ENCODE assay signal across 1 cellular context in genomic region chr3:9204253-9205005, GRCh38.
TF ChIP-seq lines count a peak whose summit lies in the region.

No MANE protein-coding gene starts in this region.

TF ChIP-seq in HepG2, 621 proteins besides CTCF, POLR2A, EP300 and RAD21 (continued from another document and continues in another):
- TF ChIP-seq ZNF407 (CRISPR knock-in tag; IDR thresholded peaks at IDR 0.05; ENCODE audit: not compliant biosample characterization) = no peak
- no peak for TF ChIP-seq ZNF563 (CRISPR knock-in tag; IDR thresholded peaks at IDR 0.05)
- no peak for TF ChIP-seq ISX (CRISPR knock-in tag; conservative IDR thresholded peaks at IDR 0.05)
- TF ChIP-seq ARID4A (CRISPR knock-in tag; IDR thresholded peaks at IDR 0.05; ENCODE audit: borderline replicate concordance) = no peak; the same call in 1 of the 2 replicates
- peak; percentile 79 for TF ChIP-seq ELF3 (CRISPR knock-in tag; IDR thresholded peaks at IDR 0.05)
- TF ChIP-seq ZMYM4 (CRISPR knock-in tag; IDR thresholded peaks at IDR 0.05) = peak; percentile 81
- TF ChIP-seq ZNF468 (CRISPR knock-in tag; IDR thresholded peaks at IDR 0.05) = no peak
- no peak; a peak in 1 of 4 replicates for TF ChIP-seq REST (IDR thresholded peaks at IDR 0.05; ENCODE audit: borderline replicate concordance in 1 of 2, low read depth in 1 of 2, low read length in 2 of 2)
- no peak for TF ChIP-seq ZBTB21 (CRISPR knock-in tag; IDR thresholded peaks at IDR 0.05)
- TF ChIP-seq, protein P1, sequence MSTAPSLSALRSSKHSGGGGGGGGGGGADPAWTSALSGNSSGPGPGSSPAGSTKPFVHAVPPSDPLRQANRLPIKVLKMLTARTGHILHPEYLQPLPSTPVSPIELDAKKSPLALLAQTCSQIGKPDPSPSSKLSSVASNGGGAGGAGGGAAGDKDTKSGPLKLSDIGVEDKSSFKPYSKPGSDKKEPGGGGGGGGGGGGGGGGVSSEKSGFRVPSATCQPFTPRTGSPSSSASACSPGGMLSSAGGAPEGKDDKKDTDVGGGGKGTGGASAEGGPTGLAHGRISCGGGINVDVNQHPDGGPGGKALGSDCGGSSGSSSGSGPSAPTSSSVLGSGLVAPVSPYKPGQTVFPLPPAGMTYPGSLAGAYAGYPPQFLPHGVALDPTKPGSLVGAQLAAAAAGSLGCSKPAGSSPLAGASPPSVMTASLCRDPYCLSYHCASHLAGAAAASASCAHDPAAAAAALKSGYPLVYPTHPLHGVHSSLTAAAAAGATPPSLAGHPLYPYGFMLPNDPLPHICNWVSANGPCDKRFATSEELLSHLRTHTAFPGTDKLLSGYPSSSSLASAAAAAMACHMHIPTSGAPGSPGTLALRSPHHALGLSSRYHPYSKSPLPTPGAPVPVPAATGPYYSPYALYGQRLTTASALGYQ (CRISPR knock-in tag; IDR thresholded peaks at IDR 0.05) = peak; percentile 66; the same call in 1 of the 2 replicates
- TF ChIP-seq ZNF781 (CRISPR knock-in tag; IDR thresholded peaks at IDR 0.05; ENCODE audit: borderline replicate concordance, not compliant biosample characterization) = no peak
- no peak for TF ChIP-seq ZNF549 (CRISPR knock-in tag; IDR thresholded peaks at IDR 0.05)
- no peak for TF ChIP-seq ZSCAN21 (CRISPR knock-in tag; IDR thresholded peaks at IDR 0.05; ENCODE audit: borderline replicate concordance)
- TF ChIP-seq TEF (CRISPR knock-in tag; IDR thresholded peaks at IDR 0.05) = no peak
- TF ChIP-seq BORCS8-MEF2B (CRISPR knock-in tag; IDR thresholded peaks at IDR 0.05) = no peak; the same call in 1 of the 2 replicates
- TF ChIP-seq ZNF543 (CRISPR knock-in tag; IDR thresholded peaks at IDR 0.05) = no peak
- TF ChIP-seq E2F1 (CRISPR knock-in tag; IDR thresholded peaks at IDR 0.05) = no peak
- no peak for TF ChIP-seq ZNF512B (CRISPR knock-in tag; IDR thresholded peaks at IDR 0.05; ENCODE audit: borderline replicate concordance)
- no peak for TF ChIP-seq KMT2A (CRISPR knock-in tag; IDR thresholded peaks at IDR 0.05)
- TF ChIP-seq ZNF10 (CRISPR knock-in tag; IDR thresholded peaks at IDR 0.05; ENCODE audit: borderline replicate concordance, low read depth) = no peak
- no peak for TF ChIP-seq ZNF510 (CRISPR knock-in tag; IDR thresholded peaks at IDR 0.05; ENCODE audit: low read depth)
- TF ChIP-seq ZNF577 (CRISPR knock-in tag; IDR thresholded peaks at IDR 0.05; ENCODE audit: borderline replicate concordance, low read depth) = no peak
- no peak for TF ChIP-seq TSC22D2 (CRISPR knock-in tag; IDR thresholded peaks at IDR 0.05; ENCODE audit: borderline replicate concordance)
- TF ChIP-seq ZFY (CRISPR knock-in tag; IDR thresholded peaks at IDR 0.05) = peak; percentile 77; the same call in 1 of the 2 replicates
- TF ChIP-seq ZFP36L2 (CRISPR knock-in tag; IDR thresholded peaks at IDR 0.05) = no peak
- no peak for TF ChIP-seq ZNF207 (IDR thresholded peaks at IDR 0.05; ENCODE audit: borderline replicate concordance)
- no peak for TF ChIP-seq MED13 (CRISPR knock-in tag; IDR thresholded peaks at IDR 0.05)
- TF ChIP-seq NCOA1 (CRISPR knock-in tag; IDR thresholded peaks at IDR 0.05) = no peak
- no peak for TF ChIP-seq HNRNPUL1 (IDR thresholded peaks at IDR 0.05; ENCODE audit: low read depth, low read length)
- TF ChIP-seq NAIF1 (CRISPR knock-in tag; IDR thresholded peaks at IDR 0.05; ENCODE audit: borderline replicate concordance) = no peak
- no peak for TF ChIP-seq REXO4 (CRISPR knock-in tag; IDR thresholded peaks at IDR 0.05; ENCODE audit: borderline replicate concordance)
- TF ChIP-seq MLLT10 (CRISPR knock-in tag; IDR thresholded peaks at IDR 0.05) = no peak
